8 cellular contexts compared by ENCODE assay signal in genomic region chr9:10612649-10613398, GRCh38. TPM values are rescaled to one million over a fixed set of nuclear protein-coding genes. Genes with fewer than 3 reads are reported as not detected.
A peak's percentile ranks its signal among the peaks of the same experiment; 100 is the strongest.
DNase-seq lines count a peak whose midpoint lies in the region; ATAC-seq and TF ChIP-seq lines count a peak whose summit lies in the region.

Gene PTPRD, minus strand, starts transcription at chr9:10613002.

- H3K27me3 ChIP-seq in Caco-2 (replicated peaks; ENCODE audit: control insufficient read depth, insufficient read depth, low read length) (no peaks in the 10 kb centered on the region), brain microvascular endothelial cell (replicated peaks) (peaks cover 7% of the 10 kb centered on the region), skeletal muscle satellite cell (ENCODE audit: control insufficient read depth, insufficient read depth, low read length) (peaks cover 31% of the 10 kb centered on the region)

- no TSS peak for BruUV-seq in Caco-2 (replicated peaks; lab: Mats Ljungman, UMichigan)

- H3K36me3 Mint-ChIP-seq in Caco-2 (ENCODE audit: insufficient read depth, unreplicated experiment): no peaks in the 10 kb centered on the region

- peaks cover 5% of the 10 kb centered on the region for H3K27me3 Mint-ChIP-seq in Caco-2 (ENCODE audit: insufficient read depth, unreplicated experiment)

- peak within 1 kb of the TSS; percentile 52 for H3K4me3 Mint-ChIP-seq in Caco-2 (ENCODE audit: unreplicated experiment)

- POLR2A ChIA-PET in Caco-2 (lab: Charles Lee): no interaction called here

- peak within 1 kb of the TSS; percentile 92 for H3K4me2 ChIP-seq in skeletal muscle satellite cell (ENCODE audit: low read length)

- CTCF ChIA-PET in Caco-2 (lab: Charles Lee): no interaction called here

- ATAC-seq in GM19043 (IDR thresholded peaks at IDR 0.05; ENCODE audit: low read depth, unreplicated experiment) (peak; percentile 91), HG03175 (IDR thresholded peaks at IDR 0.05; ENCODE audit: unreplicated experiment) (peak; percentile 99)

- DNase-seq in Caco-2 (peak; percentile 37 to 49), NCI-H524 treated with DMSO at 0.1 percent for 48 hours (lab: John Stamatoyannopoulos, UW) (peak; percentile 20), brain microvascular endothelial cell (peak; percentile 18), inferior parietal cortex (ENCODE audit: extremely low spot score) (peak; percentile 36), MV-4-11 (lab: John Stamatoyannopoulos, UW) (no peak)

- peak within 1 kb of the TSS; percentile 18; the same call in 1 of the 2 replicates for H3K4me3 ChIP-seq in Caco-2 (ENCODE audit: low read depth, low read length)
- peak within 1 kb of the TSS; percentile 58 for H3K4me3 ChIP-seq in brain microvascular endothelial cell (ENCODE audit: low read depth, low read length)
- peak within 1 kb of the TSS; percentile 70 for H3K4me3 ChIP-seq in skeletal muscle satellite cell (ENCODE audit: low read length)

- H3K9me3 ChIP-seq in Caco-2 (no peaks in the 10 kb centered on the region), skeletal muscle satellite cell (replicated peaks; ENCODE audit: low read length) (no peaks in the 10 kb centered on the region)

- intact Hi-C loops in Caco-2 (cut with micrococcal nuclease; ENCODE audit: unreplicated experiment): no loop called here

- in situ Hi-C loops in brain microvascular endothelial cell (cut with HindIII; ENCODE audit: low pct_ligation_motif_present, low sequenced_read_pairs): no loop called here

- TF ChIP-seq CTCF in Caco-2 (IDR thresholded peaks at IDR 0.05; ENCODE audit: insufficient read depth in 1 of 2, low read depth in 1 of 2, low read length in 1 of 2, severe bottlenecking in 1 of 2, unreplicated experiment in 1 of 2) (no peak), brain microvascular endothelial cell (IDR thresholded peaks at IDR 0.05; ENCODE audit: low read depth, low read length, missing control alignments) (peak; percentile 36)

- H3K27ac Mint-ChIP-seq in Caco-2 (ENCODE audit: unreplicated experiment): no peak within 1 kb of the TSS

- H3K4me1 Mint-ChIP-seq in Caco-2 (ENCODE audit: low read depth, unreplicated experiment): no peaks in the 10 kb centered on the region

- no peaks in the 10 kb centered on the region for H3K9me3 Mint-ChIP-seq in Caco-2 (ENCODE audit: unreplicated experiment)

- H3K4me1 ChIP-seq in Caco-2 (no peaks in the 10 kb centered on the region), skeletal muscle satellite cell (ENCODE audit: control insufficient read depth, insufficient read depth, low read length) (no peaks in the 10 kb centered on the region)

- no peaks in the 10 kb centered on the region for H3K36me3 ChIP-seq in Caco-2 (ENCODE audit: control insufficient read depth, insufficient read depth, low read length)
- H3K36me3 ChIP-seq in brain microvascular endothelial cell (replicated peaks): no peaks in the 10 kb centered on the region
- no peaks in the 10 kb centered on the region for H3K36me3 ChIP-seq in skeletal muscle satellite cell (ENCODE audit: insufficient read depth, low read length)

- H3K27ac ChIP-seq in brain microvascular endothelial cell: no peak within 1 kb of the TSS

- H3K9ac ChIP-seq in skeletal muscle satellite cell (ENCODE audit: low read depth, low read length): no peak within 1 kb of the TSS

RNA-seq across cellular contexts. Expression of gene PTPRD, which starts in this region (rescaled TPM):
- 55.9 and 70.1 TPM in 2 replicates for total RNA-seq in Caco-2 (2022)
- 3.1 and 3.3 TPM in 2 replicates for total RNA-seq in skeletal muscle satellite cell (2012; rRNA removed)

Comparison
In these comparisons a context has a peak if more than half of its experiments do, and no peak if none do; other contexts are left out.
1. H3K4me3 ChIP-seq: peak in every context shown above with its lines; median percentile 70 in skeletal muscle satellite cell; 58 in brain microvascular endothelial cell; 18 in Caco-2.